Comparison of ENCODE assay signal across 23 cellular contexts in genomic region chr14:75554482-75554881, GRCh38. TPM values are rescaled to one million over a fixed set of nuclear protein-coding genes. Genes with fewer than 3 reads are reported as not detected.
DNase-seq lines count a peak whose midpoint lies in the region; ATAC-seq and TF ChIP-seq lines count a peak whose summit lies in the region.
"Had no signal": no experiment of that assay in that cellular context is flagged by ENCODE, and none has a peak within 500 bp of the region (broad histone marks: within the 10 kb centered on the region; RNA-seq: fewer than 3 reads in every experiment).

No MANE protein-coding gene starts in this region.

- no peaks in the 10 kb centered on the region for H3K4me1 ChIP-seq in upper lobe of right lung
- H3K4me1 ChIP-seq: colonic mucosa had no signal

- H3K27ac ChIP-seq in upper lobe of right lung = no peak overlapping the region
- H3K27ac ChIP-seq: colonic mucosa, thyroid gland had no signal

- ATAC-seq in upper lobe of right lung = peak; percentile 51
- ATAC-seq: activated CD8-positive, alpha-beta T cell treated with anti-CD3 and anti-CD28 coated beads, Interleukin-2, amount 10 ng/mL, durations not matched to agents 7 days and 5 days; activated T-helper 17 cell treated with anti-CD3 and anti-CD28 coated beads, Interleukin-2, amount 50 U/mL, for 72 hours; GM12878; mucosa of descending colon had no signal

- H3K4me3 ChIP-seq in upper lobe of right lung = no peak overlapping the region
- H3K4me3 ChIP-seq: colonic mucosa, GM12878, mucosa of descending colon, thyroid gland had no signal

- DNase-seq in SIG-M5 treated with dmso at 0.1 percent for 504 hours (lab: John Stamatoyannopoulos, UW; ENCODE audit: unreplicated experiment) = peak; percentile 60
- no peak for DNase-seq in SIG-M5 (lab: John Stamatoyannopoulos, UW)
- DNase-seq in T1000 (lab: John Stamatoyannopoulos, UW) = peak; percentile 2
- peak; percentile 45 for DNase-seq in iris pigment epithelial cell (ENCODE audit: low read depth)
- no peak for DNase-seq in upper lobe of right lung
- DNase-seq in NCI-H2107 (lab: John Stamatoyannopoulos, UW) = no peak
- no peak for DNase-seq in NCI-H146 (lab: John Stamatoyannopoulos, UW)
- no peak for DNase-seq in NAMALWA (ENCODE audit: low spot score)
- DNase-seq: activated CD8-positive, alpha-beta T cell treated with anti-CD3 and anti-CD28 coated beads, Interleukin-2, amount 10 ng/mL, durations not matched to agents 7 days and 5 days; CD4-positive, CD25-positive, alpha-beta regulatory T cell; colonic mucosa; head of caudate nucleus; KBM-7; kidney; mucosa of descending colon; NCI-H1417 treated with DMSO at 0.1 percent for 48 hours; occipital lobe; OCI-M1; thyroid gland had no signal

- TF ChIP-seq CTCF in upper lobe of right lung (IDR thresholded peaks at IDR 0.05) = no peak

- intact Hi-C loops in upper lobe of right lung (cut with DNase I) = no loop called here

- no peaks in the 10 kb centered on the region for H3K9me3 ChIP-seq in upper lobe of right lung
- H3K9me3 ChIP-seq: colonic mucosa, thyroid gland had no signal

- no peaks in the 10 kb centered on the region for H3K27me3 ChIP-seq in upper lobe of right lung
- H3K27me3 ChIP-seq: colonic mucosa, thyroid gland had no signal

- H3K36me3 ChIP-seq in upper lobe of right lung = no peaks in the 10 kb centered on the region
- H3K36me3 ChIP-seq: colonic mucosa, thyroid gland had no signal

RNA-seq across cellular contexts. Expression of gene FLVCR2, which starts 23.9 kb away (rescaled TPM):
- total RNA-seq in upper lobe of right lung = 28.6 TPM

RNA-seq across cellular contexts. Expression of gene BATF, which starts 32.2 kb away (rescaled TPM):
- 4.9 TPM for total RNA-seq in upper lobe of right lung
- total RNA-seq: epithelial cell of proximal tubule, NCI-H460 had no signal

Comparison
In these comparisons a context has a peak if more than half of its experiments do, and no peak if none do; other contexts are left out.
1. DNase-seq: peak in SIG-M5 treated with dmso at 0.1 percent for 504 hours (single experiment), T1000 (single experiment) and iris pigment epithelial cell (single experiment); none in SIG-M5 (single experiment), upper lobe of right lung (single experiment), NCI-H2107 (single experiment), NCI-H146 (single experiment) and NAMALWA (single experiment).